ENCODE assay signal across 14 cellular contexts in genomic region chr1:9314711-9315379, GRCh38. TPM values are rescaled to one million over a fixed set of nuclear protein-coding genes. Genes with fewer than 3 reads are reported as not detected.
DNase-seq lines count a peak whose midpoint lies in the region; ATAC-seq and TF ChIP-seq lines count a peak whose summit lies in the region.
"Had no signal": no experiment of that assay in that cellular context is flagged by ENCODE, and none has a peak within 500 bp of the region (broad histone marks: within the 10 kb centered on the region; RNA-seq: fewer than 3 reads in every experiment).

No MANE protein-coding gene starts in this region.

- H3K4me1 ChIP-seq in skeletal muscle satellite cell (ENCODE audit: control insufficient read depth, insufficient read depth, low read length), result peaks cover 39% of the 10 kb centered on the region
- H3K4me1 ChIP-seq in testis, result peaks cover 28% of the 10 kb centered on the region

- H3K9me3 ChIP-seq in KOPT-K1 (ENCODE audit: insufficient read depth, low read length, poor library complexity, severe bottlenecking) (no peaks in the 10 kb centered on the region), skeletal muscle satellite cell (replicated peaks; ENCODE audit: low read length) (no peaks in the 10 kb centered on the region), testis (no peaks in the 10 kb centered on the region)
- H3K9me3 ChIP-seq: ascending aorta, gastrocnemius medialis, right atrium auricular region had no signal

- H3K4me1 Mint-ChIP-seq in T-helper 1 cell treated with Interleukin-12 subunit alpha and Interleukin-12 subunit beta and Interleukin-4 antibody, amounts not matched to agents 30 μg/mL and 1 μg/mL, for 36 hours (ENCODE audit: low read depth), result peaks cover 44% of the 10 kb centered on the region
- H3K4me1 Mint-ChIP-seq in dendritic cell treated with granulocyte-macrophage colony-stimulating factor and Interleukin-4, amounts not matched to agents 40 ng/mL and 50 ng/mL, for 4 days (ENCODE audit: low read depth), result peaks cover 52% of the 10 kb centered on the region

- H3K4me3 ChIP-seq in skeletal muscle satellite cell (ENCODE audit: low read length) (no peak overlapping the region), testis (no peak overlapping the region)
- H3K4me3 ChIP-seq: right atrium auricular region had no signal

- no peak for TF ChIP-seq CTCF in testis (IDR thresholded peaks at IDR 0.05)

- 79 to 86% methylated on average over 11 of the region's 11 CpGs for WGBS in testis, 2 donors

- intact Hi-C loops in dendritic cell treated with granulocyte-macrophage colony-stimulating factor and Interleukin-4, amounts not matched to agents 40 ng/mL and 50 ng/mL, for 4 days (cut with micrococcal nuclease), result no loop called here
- intact Hi-C loops in testis (cut with DNase I; ENCODE audit: low total_unique reads), result loop anchor here (10.0 kb wide), 1 partner anchor 60 kb away; no protein-coding TSS in a partner anchor

- H3K9ac ChIP-seq in skeletal muscle satellite cell (ENCODE audit: low read depth, low read length), result peak overlapping the region; percentile 3

- H3K27ac Mint-ChIP-seq in T-helper 1 cell treated with Interleukin-12 subunit alpha and Interleukin-12 subunit beta and Interleukin-4 antibody, amounts not matched to agents 30 μg/mL and 1 μg/mL, for 36 hours, result peak overlapping the region; percentile 87
- peak overlapping the region; percentile 78 for H3K27ac Mint-ChIP-seq in dendritic cell treated with granulocyte-macrophage colony-stimulating factor and Interleukin-4, amounts not matched to agents 40 ng/mL and 50 ng/mL, for 4 days

- H3K27me3 Mint-ChIP-seq in T-helper 1 cell treated with Interleukin-12 subunit alpha and Interleukin-12 subunit beta and Interleukin-4 antibody, amounts not matched to agents 30 μg/mL and 1 μg/mL, for 36 hours (ENCODE audit: low read depth), result no peaks in the 10 kb centered on the region
- peaks cover 37% of the 10 kb centered on the region for H3K27me3 Mint-ChIP-seq in dendritic cell treated with granulocyte-macrophage colony-stimulating factor and Interleukin-4, amounts not matched to agents 40 ng/mL and 50 ng/mL, for 4 days

- TF ChIP-seq POLR2A in testis (IDR thresholded peaks at IDR 0.05), result no peak

- H3K36me3 Mint-ChIP-seq in T-helper 1 cell treated with Interleukin-12 subunit alpha and Interleukin-12 subunit beta and Interleukin-4 antibody, amounts not matched to agents 30 μg/mL and 1 μg/mL, for 36 hours (ENCODE audit: low read depth), result peaks cover 5% of the 10 kb centered on the region
- H3K36me3 Mint-ChIP-seq in dendritic cell treated with granulocyte-macrophage colony-stimulating factor and Interleukin-4, amounts not matched to agents 40 ng/mL and 50 ng/mL, for 4 days (ENCODE audit: low read depth), result no peaks in the 10 kb centered on the region

- H3K36me3 ChIP-seq in KOPT-K1 (ENCODE audit: insufficient read depth, low read length) (no peaks in the 10 kb centered on the region), skeletal muscle satellite cell (ENCODE audit: insufficient read depth, low read length) (peaks cover 5% of the 10 kb centered on the region), testis (ENCODE audit: low read depth, missing control alignments) (no peaks in the 10 kb centered on the region)
- H3K36me3 ChIP-seq: gastrocnemius medialis had no signal

- peak overlapping the region; percentile 68 for H3K4me3 Mint-ChIP-seq in T-helper 1 cell treated with Interleukin-12 subunit alpha and Interleukin-12 subunit beta and Interleukin-4 antibody, amounts not matched to agents 30 μg/mL and 1 μg/mL, for 36 hours
- no peak overlapping the region for H3K4me3 Mint-ChIP-seq in dendritic cell treated with granulocyte-macrophage colony-stimulating factor and Interleukin-4, amounts not matched to agents 40 ng/mL and 50 ng/mL, for 4 days

- no peak for DNase-seq in T-helper 1 cell
- no peak for DNase-seq in activated effector memory CD4-positive, alpha-beta T cell treated with anti-CD3 and anti-CD28 coated beads, Interleukin-2, amount 50 U/mL, for 16 hours
- DNase-seq in testis, result no peak
- DNase-seq: COR-L47, gastrocnemius medialis, NCI-H524 had no signal

- peak overlapping the region; percentile 63 for H3K4me2 ChIP-seq in skeletal muscle satellite cell (ENCODE audit: low read length)

- no peaks in the 10 kb centered on the region for H3K9me3 Mint-ChIP-seq in T-helper 1 cell treated with Interleukin-12 subunit alpha and Interleukin-12 subunit beta and Interleukin-4 antibody, amounts not matched to agents 30 μg/mL and 1 μg/mL, for 36 hours
- H3K9me3 Mint-ChIP-seq in dendritic cell treated with granulocyte-macrophage colony-stimulating factor and Interleukin-4, amounts not matched to agents 40 ng/mL and 50 ng/mL, for 4 days, result no peaks in the 10 kb centered on the region

- no peak for ATAC-seq in GM21825 (IDR thresholded peaks at IDR 0.05; ENCODE audit: unreplicated experiment)
- ATAC-seq: gastrocnemius medialis had no signal

- H3K27me3 ChIP-seq in skeletal muscle satellite cell (ENCODE audit: control insufficient read depth, insufficient read depth, low read length), result no peaks in the 10 kb centered on the region
- H3K27me3 ChIP-seq in testis, result no peaks in the 10 kb centered on the region
- H3K27me3 ChIP-seq: ascending aorta, gastrocnemius medialis, right atrium auricular region had no signal

- H3K27ac ChIP-seq in KOPT-K1 (ENCODE audit: low read depth, low read length, poor library complexity, severe bottlenecking) (peak overlapping the region; percentile 14), testis (no peak overlapping the region)
- H3K27ac ChIP-seq: 22Rv1, gastrocnemius medialis, right atrium auricular region had no signal

RNA-seq across cellular contexts. Expression of gene SPSB1, which starts 22.2 kb away (rescaled TPM):
- 8.6 and 11.4 TPM in 2 replicates for total RNA-seq in skeletal muscle satellite cell (2012; rRNA removed)
- 10 to 100 TPM; 30.0 to 37.9 TPM for total RNA-seq in testis
- polyA plus RNA-seq in testis (ENCODE audit: insufficient read depth, low read depth, low replicate concordance), result 19.8 TPM
